ENCODE assay signal across 7 cellular contexts in genomic region chr4:1082215-1083182, GRCh38. TPM values are rescaled to one million over a fixed set of nuclear protein-coding genes. Genes with fewer than 3 reads are reported as not detected.
DNase-seq lines count a peak whose midpoint lies in the region; ATAC-seq, FAIRE-seq and TF ChIP-seq lines count a peak whose summit lies in the region.

No MANE protein-coding gene starts in this region.

- H3K27ac ChIP-seq in small intestine (ENCODE audit: low read depth in 1 of 2, low read length in 1 of 2) (peak overlapping the region in 1 of 2 donors; percentile 43), esophagus muscularis mucosa (replicated peaks in 1 of 4) (no peak overlapping the region)

- DNase-seq in HS-5 (ENCODE audit: low read depth) (peak; percentile 76), SHP77 treated with DMSO at 0.1 percent for 48 hours (lab: John Stamatoyannopoulos, UW) (peak; percentile 21), germinal center (ENCODE audit: low spot score) (peak; percentile 8), small intestine (peak; percentile 94), esophagus muscularis mucosa (ENCODE audit: extremely low spot score) (no peak)

- H3K4me3 ChIP-seq in small intestine (ENCODE audit: low read depth in 1 of 2, low read length in 2 of 2) (no peak overlapping the region), esophagus muscularis mucosa (no peak overlapping the region)

- H3K27me3 ChIP-seq in small intestine (ENCODE audit: control insufficient read depth in 2 of 2, insufficient read depth in 2 of 2, low read length in 2 of 2) (no peaks in the 10 kb centered on the region), esophagus muscularis mucosa (peaks cover 0 to 65% (median 0%) of the 10 kb centered on the region in 4 donors)

- intact Hi-C loops in esophagus muscularis mucosa (cut with DNase I) = no loop called here

- no peak for TF ChIP-seq POLR2A in esophagus muscularis mucosa (IDR thresholded peaks at IDR 0.05; ENCODE audit: low read depth)

- ATAC-seq in HG03378 (IDR thresholded peaks at IDR 0.05; ENCODE audit: unreplicated experiment) (no peak), HG02885 (IDR thresholded peaks at IDR 0.05; ENCODE audit: poor library complexity, unreplicated experiment) (no peak)

- TF ChIP-seq EP300 in esophagus muscularis mucosa (IDR thresholded peaks at IDR 0.05) = no peak

- FAIRE-seq in small intestine (lab: Jason Lieb, UNC) = no peak

- no peaks in the 10 kb centered on the region for H3K4me1 ChIP-seq in small intestine (ENCODE audit: control insufficient read depth in 2 of 2, insufficient read depth in 1 of 2, low read depth in 1 of 2, low read length in 1 of 2)
- no peaks in the 10 kb centered on the region for H3K4me1 ChIP-seq in esophagus muscularis mucosa

- no peaks in the 10 kb centered on the region for H3K9me3 ChIP-seq in small intestine (ENCODE audit: control insufficient read depth, low read depth)
- no peaks in the 10 kb centered on the region for H3K9me3 ChIP-seq in esophagus muscularis mucosa

- WGBS in small intestine, 3 donors = 32 to 60% (median 47%) methylated on average over 29 of the region's 29 CpGs
- WGBS in esophagus muscularis mucosa = 81% methylated on average over 23 of the region's 29 CpGs

- H3K36me3 ChIP-seq in small intestine (ENCODE audit: control insufficient read depth in 2 of 2, insufficient read depth in 2 of 2, low read length in 2 of 2) = no peaks in the 10 kb centered on the region
- no peaks in the 10 kb centered on the region for H3K36me3 ChIP-seq in esophagus muscularis mucosa

- TF ChIP-seq CTCF in esophagus muscularis mucosa (IDR thresholded peaks at IDR 0.05) = no peak

RNA-seq across cellular contexts. Expression of gene RNF212, which starts 30.9 kb away (rescaled TPM):
- polyA plus RNA-seq in small intestine = 1 to 10 TPM in 2 of 3 donors, not detected in 1; 1.4 to 1.7 TPM
- 1 to 10 TPM; 3.8 to 9.7 (median 7.3) TPM for total RNA-seq in esophagus muscularis mucosa
